Comparison of ENCODE assay signal across 15 cellular contexts in genomic region chr17:19332371-19333131, GRCh38. TPM values are rescaled to one million over a fixed set of nuclear protein-coding genes. Genes with fewer than 3 reads are reported as not detected.
A peak's percentile ranks its signal among the peaks of the same experiment; 100 is the strongest.
DNase-seq lines count a peak whose midpoint lies in the region; ATAC-seq and TF ChIP-seq lines count a peak whose summit lies in the region.
"Had no signal": no experiment of that assay in that cellular context is flagged by ENCODE, and none has a peak within 500 bp of the region (broad histone marks: within the 10 kb centered on the region; RNA-seq: fewer than 3 reads in every experiment).

No MANE protein-coding gene starts in this region.

- DNase-seq in cardiac muscle cell (ENCODE audit: low read depth in 1 of 2, low spot score in 1 of 2) (no peak), left cardiac atrium (no peak), RWPE1 (ENCODE audit: low spot score) (no peak), memory B cell (ENCODE audit: low spot score in 2 of 2) (no peak), upper lobe of right lung (peak; percentile 56), Kasumi-1 (lab: John Stamatoyannopoulos, UW) (no peak)
- DNase-seq: activated naive CD4-positive, alpha-beta T cell treated with anti-CD3 and anti-CD28 coated beads, Interleukin-2, amount 10 ng/mL, durations not matched to agents 7 days and 5 days; DMS53; MV-4-11; SHP77 treated with DMSO at 0.1 percent for 48 hours had no signal

- H3K9me3 Mint-ChIP-seq in memory B cell = no peaks in the 10 kb centered on the region
- H3K9me3 Mint-ChIP-seq: activated naive CD4-positive, alpha-beta T cell treated with anti-CD3 and anti-CD28 coated beads, Interleukin-2, amount 10 ng/mL, durations not matched to agents 7 days and 5 days had no signal

- H3K27ac ChIP-seq in cardiac muscle cell (peak overlapping the region; percentile 82), RWPE1 (peak overlapping the region; percentile 6), upper lobe of right lung (no peak overlapping the region)
- H3K27ac ChIP-seq: BLaER1 treated with 17β-estradiol and CSF1 and Interleukin-3, amounts not matched to agents 10 nM and 100 nM; right lobe of liver; vagina had no signal

- no peak overlapping the region for H3K27ac Mint-ChIP-seq in memory B cell
- H3K27ac Mint-ChIP-seq: activated naive CD4-positive, alpha-beta T cell treated with anti-CD3 and anti-CD28 coated beads, Interleukin-2, amount 10 ng/mL, durations not matched to agents 7 days and 5 days had no signal

- peaks cover 5% of the 10 kb centered on the region for H3K36me3 Mint-ChIP-seq in memory B cell
- H3K36me3 Mint-ChIP-seq: activated naive CD4-positive, alpha-beta T cell treated with anti-CD3 and anti-CD28 coated beads, Interleukin-2, amount 10 ng/mL, durations not matched to agents 7 days and 5 days had no signal

- CTCF ChIA-PET in RWPE1 (lab: Yijun Ruan, JAX) = interaction anchor here (1.2 kb wide), 1 partner anchor 31 kb away, joined by 3 read pairs; no protein-coding TSS in a partner anchor

- no peak for ATAC-seq in left cardiac atrium
- ATAC-seq in memory B cell (ENCODE audit: low read depth) = peak; percentile 44
- ATAC-seq in upper lobe of right lung = no peak
- no peak for ATAC-seq in GM21360 (IDR thresholded peaks at IDR 0.05; ENCODE audit: unreplicated experiment)
- ATAC-seq: right lobe of liver had no signal

- H3K4me3 ChIP-seq in cardiac muscle cell (no peak overlapping the region), upper lobe of right lung (no peak overlapping the region)
- H3K4me3 ChIP-seq: BLaER1 treated with 17β-estradiol and CSF1 and Interleukin-3, amounts not matched to agents 10 nM and 100 nM; lung; right lobe of liver; vagina had no signal

- peaks cover 11% of the 10 kb centered on the region for H3K4me1 Mint-ChIP-seq in memory B cell
- H3K4me1 Mint-ChIP-seq: activated naive CD4-positive, alpha-beta T cell treated with anti-CD3 and anti-CD28 coated beads, Interleukin-2, amount 10 ng/mL, durations not matched to agents 7 days and 5 days had no signal

- H3K4me1 ChIP-seq in cardiac muscle cell (ENCODE audit: low read depth) (peaks cover 28% of the 10 kb centered on the region), upper lobe of right lung (peaks cover 4% of the 10 kb centered on the region)
- H3K4me1 ChIP-seq: BLaER1 treated with 17β-estradiol and CSF1 and Interleukin-3, amounts not matched to agents 10 nM and 100 nM had no signal

- POLR2A ChIA-PET in RWPE1 (lab: Yijun Ruan, JAX; ENCODE audit: low non-redundant PET) = no interaction called here

- intact Hi-C loops in left cardiac atrium (cut with DNase I) = no loop called here
- intact Hi-C loops in upper lobe of right lung (cut with DNase I) = no loop called here

- H3K27me3 ChIP-seq in cardiac muscle cell (no peaks in the 10 kb centered on the region), upper lobe of right lung (no peaks in the 10 kb centered on the region)
- H3K27me3 ChIP-seq: right lobe of liver, vagina had no signal

- peaks cover 3% of the 10 kb centered on the region for H3K27me3 Mint-ChIP-seq in memory B cell

- TF ChIP-seq CTCF in cardiac muscle cell (IDR thresholded peaks at IDR 0.05; ENCODE audit: low read depth, low read length) (no peak), RWPE1 (conservative IDR thresholded peaks at IDR 0.05; ENCODE audit: low read depth) (no peak), upper lobe of right lung (IDR thresholded peaks at IDR 0.05) (no peak)

- H3K36me3 ChIP-seq in cardiac muscle cell (no peaks in the 10 kb centered on the region), upper lobe of right lung (no peaks in the 10 kb centered on the region)
- H3K36me3 ChIP-seq: BLaER1 treated with 17β-estradiol and CSF1 and Interleukin-3, amounts not matched to agents 10 nM and 100 nM; right lobe of liver; vagina had no signal

- H3K4me3 Mint-ChIP-seq in memory B cell = no peak overlapping the region
- H3K4me3 Mint-ChIP-seq: activated naive CD4-positive, alpha-beta T cell treated with anti-CD3 and anti-CD28 coated beads, Interleukin-2, amount 10 ng/mL, durations not matched to agents 7 days and 5 days had no signal

- no peaks in the 10 kb centered on the region for H3K9me3 ChIP-seq in cardiac muscle cell (ENCODE audit: low read depth)
- no peaks in the 10 kb centered on the region for H3K9me3 ChIP-seq in upper lobe of right lung
- H3K9me3 ChIP-seq: BLaER1 treated with 17β-estradiol and CSF1 and Interleukin-3, amounts not matched to agents 10 nM and 100 nM; right lobe of liver; vagina had no signal

RNA-seq across cellular contexts. Expression of gene B9D1, which starts 30.0 kb away (rescaled TPM):
- total RNA-seq in cardiac muscle cell (54.0 and 54.5 TPM in 2 replicates), left cardiac atrium (1 to 10 TPM; 7.3 to 8.4 TPM), upper lobe of right lung (9.9 TPM)
- 58.7 and 65.7 TPM in 2 replicates for polyA plus RNA-seq in cardiac muscle cell

RNA-seq across cellular contexts. Expression of gene MAPK7, which starts 45.7 kb away (rescaled TPM):
- 26.8 and 27.1 TPM in 2 replicates for total RNA-seq in cardiac muscle cell
- 29.7 and 33.0 TPM in 2 replicates for polyA plus RNA-seq in cardiac muscle cell
- 10 to 100 TPM; 13.8 to 15.1 TPM for total RNA-seq in left cardiac atrium
- 25.7 TPM for total RNA-seq in upper lobe of right lung

RNA-seq across cellular contexts. Expression of gene MFAP4, which starts 54.4 kb away (rescaled TPM):
- 14.1 and 16.7 TPM in 2 replicates for total RNA-seq in cardiac muscle cell
- polyA plus RNA-seq in cardiac muscle cell = 22.6 and 23.4 TPM in 2 replicates
- total RNA-seq in left cardiac atrium = 100 to 1,000 TPM in 1 of 2 donors, 10 to 100 TPM in 1; 44.8 to 104 TPM
- 270 TPM for total RNA-seq in upper lobe of right lung
